ENCODE assay signal across 10 cellular contexts in genomic region chr6:37038297-37039198, GRCh38. TPM values are rescaled to one million over a fixed set of nuclear protein-coding genes. Genes with fewer than 3 reads are reported as not detected.
DNase-seq lines count a peak whose midpoint lies in the region; ATAC-seq and TF ChIP-seq lines count a peak whose summit lies in the region.
"Had no signal": no experiment of that assay in that cellular context is flagged by ENCODE, and none has a peak within 500 bp of the region (broad histone marks: within the 10 kb centered on the region; RNA-seq: fewer than 3 reads in every experiment).

No MANE protein-coding gene starts in this region.

- H3K36me3 ChIP-seq in Peyer's patch, result no peaks in the 10 kb centered on the region
- H3K36me3 ChIP-seq: suprapubic skin had no signal

- H3K4me3 ChIP-seq in Peyer's patch, result no peak overlapping the region
- H3K4me3 ChIP-seq: suprapubic skin had no signal

- DNase-seq in NCI-H2171 treated with DMSO at 0.1 percent for 48 hours (lab: John Stamatoyannopoulos, UW), result peak; percentile 59
- no peak for DNase-seq in NCI-H2171 (lab: John Stamatoyannopoulos, UW)
- peak; percentile 17 for DNase-seq in amniotic epithelial cell (ENCODE audit: low read depth)
- peak; percentile 34 for DNase-seq in iris pigment epithelial cell (ENCODE audit: low read depth)
- peak; percentile 26 for DNase-seq in superior temporal gyrus (ENCODE audit: extremely low spot score)
- no peak for DNase-seq in Peyer's patch
- DNase-seq in cerebellar cortex (ENCODE audit: low spot score), result no peak
- DNase-seq: NCI-H82 had no signal

- no peaks in the 10 kb centered on the region for H3K27me3 ChIP-seq in Peyer's patch
- H3K27me3 ChIP-seq: suprapubic skin had no signal

- no peak for TF ChIP-seq CTCF in Peyer's patch (IDR thresholded peaks at IDR 0.05)

- H3K9me3 ChIP-seq in Peyer's patch, result no peaks in the 10 kb centered on the region
- H3K9me3 ChIP-seq: suprapubic skin had no signal

- no peak overlapping the region for H3K27ac ChIP-seq in Peyer's patch
- H3K27ac ChIP-seq: suprapubic skin had no signal

- ATAC-seq in HG02938 (IDR thresholded peaks at IDR 0.05; ENCODE audit: unreplicated experiment), result no peak

- no peaks in the 10 kb centered on the region for H3K4me1 ChIP-seq in Peyer's patch

- no peak for TF ChIP-seq POLR2A in Peyer's patch (IDR thresholded peaks at IDR 0.05)

RNA-seq across cellular contexts. Expression of gene FGD2, which starts 33.1 kb away (rescaled TPM):
- 100 to 1,000 TPM in 1 of 4 donors, 10 to 100 TPM in 2, 1 to 10 TPM in 1; 2.5 to 292 (median 34.9) TPM for total RNA-seq in Peyer's patch

RNA-seq across cellular contexts. Expression of gene MTCH1, which starts 52.6 kb away (rescaled TPM):
- 100 to 1,000 TPM; 127 to 186 (median 158) TPM for total RNA-seq in Peyer's patch

Comparison
In these comparisons a context has a peak if more than half of its experiments do, and no peak if none do; other contexts are left out.
1. DNase-seq: peak in NCI-H2171 treated with DMSO at 0.1 percent for 48 hours (single experiment), amniotic epithelial cell (single experiment), iris pigment epithelial cell (single experiment) and superior temporal gyrus (single experiment); none in NCI-H2171 (single experiment), Peyer's patch (0 of 3) and cerebellar cortex (single experiment).